ENCODE assay signal across 21 cellular contexts in genomic region chr5:142849880-142850279, GRCh38.
"Had no signal": no experiment of that assay in that cellular context is flagged by ENCODE, and none has a peak within 500 bp of the region (broad histone marks: within the 10 kb centered on the region; RNA-seq: fewer than 3 reads in every experiment).

No MANE protein-coding gene starts in this region.

- H3K27ac Mint-ChIP-seq: activated B cell treated with CpG ODN at 0.5 μM for 24 hours; activated naive CD8-positive, alpha-beta T cell; activated T-cell treated with anti-CD3 and anti-CD28 coated beads, Interleukin-2, amount 50 U/mL, for 72 hours; progenitor cell of endocrine pancreas; T-helper 17 cell had no signal

- H3K27me3 ChIP-seq: brain microvascular endothelial cell, gastroesophageal sphincter, right atrium auricular region, upper lobe of left lung had no signal

- H3K27ac ChIP-seq: brain microvascular endothelial cell, gastroesophageal sphincter, right atrium auricular region, upper lobe of left lung had no signal

- H3K9me3 ChIP-seq: gastroesophageal sphincter, right atrium auricular region, upper lobe of left lung had no signal

- H3K36me3 ChIP-seq: brain microvascular endothelial cell, gastroesophageal sphincter, right atrium auricular region, upper lobe of left lung had no signal

- DNase-seq: activated B cell treated with CpG ODN at 0.5 μM for 24 hours; activated CD4-positive, alpha-beta T cell treated with anti-CD3 and anti-CD28 coated beads for 48 hours; activated CD8-positive, alpha-beta memory T cell treated with anti-CD3 and anti-CD28 coated beads, Interleukin-2, amount 50 U/mL, for 48 hours; activated gamma-delta T cell treated with Interleukin-2 at 50 U/mL for 16 hours; activated T-cell treated with anti-CD3 and anti-CD28 coated beads, Interleukin-2, amount 50 U/mL, for 72 hours; amygdala; brain microvascular endothelial cell; erythroblast; mammary epithelial cell; naive thymus-derived CD4-positive, alpha-beta T cell; occipital lobe; small intestine; stimulated activated CD4-positive, alpha-beta T cell treated with anti-CD3 and anti-CD28 coated beads, Interleukin-4, amount 100 ng/mL, for 24 hours; stimulated activated naive CD8-positive, alpha-beta T cell treated with anti-CD3 and anti-CD28 coated beads, Interleukin-15, Interleukin-2, amounts not matched to agents 100 U/mL and 50 U/mL, for 24 hours; T-helper 17 cell; upper lobe of left lung had no signal

- H3K9me3 Mint-ChIP-seq: activated B cell treated with CpG ODN at 0.5 μM for 24 hours; activated T-cell treated with anti-CD3 and anti-CD28 coated beads, Interleukin-2, amount 50 U/mL, for 72 hours; naive thymus-derived CD4-positive, alpha-beta T cell had no signal

- H3K27me3 Mint-ChIP-seq: activated B cell treated with CpG ODN at 0.5 μM for 24 hours; activated naive CD8-positive, alpha-beta T cell; naive thymus-derived CD4-positive, alpha-beta T cell; progenitor cell of endocrine pancreas; T-helper 17 cell had no signal

- H3K4me3 ChIP-seq: gastroesophageal sphincter, right atrium auricular region, upper lobe of left lung had no signal

- ATAC-seq: activated T-cell treated with anti-CD3 and anti-CD28 coated beads, Interleukin-2, amount 50 U/mL, for 72 hours; gastroesophageal sphincter; left lobe of liver; naive thymus-derived CD4-positive, alpha-beta T cell; stimulated activated naive CD8-positive, alpha-beta T cell treated with anti-CD3 and anti-CD28 coated beads, Interleukin-15, Interleukin-2, amounts not matched to agents 100 U/mL and 50 U/mL, for 24 hours; T-helper 17 cell had no signal

- H3K4me3 Mint-ChIP-seq: activated B cell treated with CpG ODN at 0.5 μM for 24 hours; activated naive CD8-positive, alpha-beta T cell; activated T-cell treated with anti-CD3 and anti-CD28 coated beads, Interleukin-2, amount 50 U/mL, for 72 hours; naive thymus-derived CD4-positive, alpha-beta T cell; T-helper 17 cell had no signal
